Comparison of ENCODE assay signal across 7 cellular contexts in the genomic region with DNA sequence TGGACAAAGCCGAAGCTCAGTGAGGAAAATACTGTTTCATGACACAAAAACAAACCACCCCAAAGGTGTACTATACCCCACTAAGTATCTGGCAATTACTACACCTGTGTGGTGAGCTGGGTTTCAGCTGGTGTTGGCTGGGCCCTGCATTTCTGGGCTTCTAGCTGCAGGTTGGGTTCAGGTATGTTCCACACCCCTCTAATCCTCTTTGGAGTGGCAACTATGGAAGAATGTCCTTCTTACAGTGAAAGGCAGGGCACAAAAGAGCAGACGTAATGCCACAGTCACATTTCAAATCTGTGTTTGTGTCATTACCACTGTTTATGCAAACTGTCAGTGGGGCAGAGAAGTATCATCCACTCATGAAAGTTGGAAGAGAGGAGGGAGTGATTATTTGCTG.
"Had no signal": no experiment of that assay in that cellular context is flagged by ENCODE, and none has a peak within 500 bp of the region (broad histone marks: within the 10 kb centered on the region; RNA-seq: fewer than 3 reads in every experiment).

No MANE protein-coding gene starts in this region.

- H3K27ac Mint-ChIP-seq: GM23338, H9, IgD-negative memory B cell had no signal

- ATAC-seq: GM23338, HepG2 had no signal

- H3K4me3 Mint-ChIP-seq: GM23338, H9 had no signal

- H3K27ac ChIP-seq: HL-60 had no signal

- H3K4me3 ChIP-seq: GM23338 had no signal

- H3K27me3 Mint-ChIP-seq: IgD-negative memory B cell had no signal

- DNase-seq: H9, HCEC 1CT, KBM-7 had no signal

- H3K9me3 Mint-ChIP-seq: IgD-negative memory B cell had no signal
